ENCODE assay signal across 21 cellular contexts in genomic region chr17:6603746-6604325, GRCh38. TPM values are rescaled to one million over a fixed set of nuclear protein-coding genes. Genes with fewer than 3 reads are reported as not detected.
DNase-seq lines count a peak whose midpoint lies in the region; ATAC-seq and TF ChIP-seq lines count a peak whose summit lies in the region.
"Had no signal": no experiment of that assay in that cellular context is flagged by ENCODE, and none has a peak within 500 bp of the region (broad histone marks: within the 10 kb centered on the region; RNA-seq: fewer than 3 reads in every experiment).

No MANE protein-coding gene starts in this region.

- no peak for TF ChIP-seq CTCF in fibroblast of villous mesenchyme (IDR thresholded peaks at IDR 0.05; ENCODE audit: insufficient read depth, low read depth, low read length)
- no peak for TF ChIP-seq CTCF in GM13977 (IDR thresholded peaks at IDR 0.05; ENCODE audit: extremely low read depth, insufficient read depth, missing control alignments)
- no peak for TF ChIP-seq CTCF in smooth muscle cell (IDR thresholded peaks at IDR 0.05; ENCODE audit: borderline replicate concordance, insufficient read depth, poor library complexity, severe bottlenecking)

- in situ Hi-C loops in GM13977 (cut with MboI; ENCODE audit: low pct_unique_long_range_greater_than_20kb, low sequenced_read_pairs, unreplicated experiment) = no loop called here

- H3K4me2 ChIP-seq in smooth muscle cell = no peak overlapping the region
- H3K4me2 ChIP-seq: BLaER1 treated with 17β-estradiol and CSF1 and Interleukin-3, amounts not matched to agents 10 nM and 100 nM had no signal

- peaks cover 5% of the 10 kb centered on the region for H3K79me2 ChIP-seq in smooth muscle cell (ENCODE audit: low read depth)
- H3K79me2 ChIP-seq: parathyroid adenoma had no signal

- no peak overlapping the region for H3K9ac ChIP-seq in smooth muscle cell (ENCODE audit: low read depth)
- H3K9ac ChIP-seq: BLaER1 treated with 17β-estradiol and CSF1 and Interleukin-3, amounts not matched to agents 10 nM and 100 nM; parathyroid adenoma had no signal

- no peak overlapping the region for H3K27ac ChIP-seq in SJCRH30
- H3K27ac ChIP-seq in smooth muscle cell (ENCODE audit: low read depth) = no peak overlapping the region
- H3K27ac ChIP-seq: 22Rv1; BLaER1 treated with 17β-estradiol and CSF1 and Interleukin-3, amounts not matched to agents 10 nM and 100 nM; parathyroid adenoma had no signal

- no peaks in the 10 kb centered on the region for H3K9me3 ChIP-seq in SJCRH30 (replicated peaks)
- no peaks in the 10 kb centered on the region for H3K9me3 ChIP-seq in smooth muscle cell (replicated peaks; ENCODE audit: low read depth)
- H3K9me3 ChIP-seq: BLaER1 treated with 17β-estradiol and CSF1 and Interleukin-3, amounts not matched to agents 10 nM and 100 nM had no signal

- DNase-seq in DMS 273 (lab: John Stamatoyannopoulos, UW; ENCODE audit: unreplicated experiment) (peak; percentile 11), DMS 273 treated with DMSO at 0.1 percent for 48 hours (lab: John Stamatoyannopoulos, UW) (no peak), SJCRH30 (peak; percentile 19 to 45), fibroblast of villous mesenchyme (ENCODE audit: low read depth) (peak; percentile 24), sciatic nerve (ENCODE audit: low spot score) (peak; percentile 64), GM13977 (ENCODE audit: low spot score) (no peak), smooth muscle cell (lab: John Stamatoyannopoulos, UW; ENCODE audit: unreplicated experiment) (no peak), NCI-H748 (lab: John Stamatoyannopoulos, UW; ENCODE audit: unreplicated experiment) (no peak)
- DNase-seq: activated CD4-positive, CD25-positive, alpha-beta regulatory T cell treated with anti-CD3 and anti-CD28 coated beads, Interleukin-2, amount 50 U/mL, for 72 hours; activated effector memory CD4-positive, alpha-beta T cell treated with Interleukin-2 at 50 U/mL for 16 hours; caudate nucleus; DND-41; effector memory CD4-positive, alpha-beta T cell; foreskin fibroblast; H7; NCI-H146; SIG-M5 had no signal

- H3K4me3 ChIP-seq in SJCRH30 (no peak overlapping the region), fibroblast of villous mesenchyme (ENCODE audit: low read depth, low read length) (no peak overlapping the region), smooth muscle cell (no peak overlapping the region)
- H3K4me3 ChIP-seq: BLaER1 treated with 17β-estradiol and CSF1 and Interleukin-3, amounts not matched to agents 10 nM and 100 nM had no signal

- no peaks in the 10 kb centered on the region for H4K20me1 ChIP-seq in smooth muscle cell (ENCODE audit: low read depth)

- H3F3A ChIP-seq in smooth muscle cell (ENCODE audit: low read depth) = no peaks in the 10 kb centered on the region

- H3K27me3 ChIP-seq in SJCRH30 (no peaks in the 10 kb centered on the region), smooth muscle cell (ENCODE audit: low read depth) (no peaks in the 10 kb centered on the region)
- H3K27me3 ChIP-seq: BLaER1 treated with 17β-estradiol and CSF1 and Interleukin-3, amounts not matched to agents 10 nM and 100 nM had no signal

- no peaks in the 10 kb centered on the region for H3K4me1 ChIP-seq in SJCRH30
- H3K4me1 ChIP-seq in smooth muscle cell (ENCODE audit: low read depth) = no peaks in the 10 kb centered on the region
- H3K4me1 ChIP-seq: parathyroid adenoma had no signal

- no peak for ATAC-seq in sciatic nerve
- ATAC-seq: left lobe of liver had no signal

- WGBS in smooth muscle cell (ENCODE audit: low lambda C conversion rate) = 95% methylated on average over 3 of the region's 3 CpGs

- intact Hi-C loops in sciatic nerve (cut with DNase I) = no loop called here

- H2AFZ ChIP-seq in smooth muscle cell (ENCODE audit: low read depth) = no peak overlapping the region
- H2AFZ ChIP-seq: parathyroid adenoma had no signal

- peaks cover 8% of the 10 kb centered on the region for H3K36me3 ChIP-seq in SJCRH30
- peaks cover 25% of the 10 kb centered on the region for H3K36me3 ChIP-seq in smooth muscle cell (ENCODE audit: low read depth)

RNA-seq across cellular contexts. Expression of gene KIAA0753, which starts 36.7 kb away (rescaled TPM):
- 9.6 and 14.3 TPM in 2 replicates for total RNA-seq in SJCRH30 (2014; rRNA removed; shearing (Covaris generic))
- total RNA-seq in fibroblast of villous mesenchyme (16.1 and 23.3 TPM in 2 replicates), sciatic nerve (22.5 TPM), smooth muscle cell (15.0 and 22.0 TPM in 2 replicates)
- 4.9 and 6.3 TPM in 2 replicates for polyA plus RNA-seq in smooth muscle cell

RNA-seq across cellular contexts. Expression of gene TXNDC17, which starts 37.0 kb away (rescaled TPM):
- 62.0 and 66.1 TPM in 2 replicates for total RNA-seq in SJCRH30 (2014; rRNA removed; shearing (Covaris generic))
- total RNA-seq in fibroblast of villous mesenchyme (72.2 and 74.3 TPM in 2 replicates), sciatic nerve (27.3 TPM), smooth muscle cell (132 and 363 TPM in 2 replicates)
- 431 and 468 TPM in 2 replicates for polyA plus RNA-seq in smooth muscle cell

RNA-seq across cellular contexts. Expression of gene PITPNM3, which starts 47.5 kb away (rescaled TPM):
- 39.2 and 39.7 TPM in 2 replicates for total RNA-seq in SJCRH30 (2014; rRNA removed; shearing (Covaris generic))
- total RNA-seq in fibroblast of villous mesenchyme (under 0.01 and 0.64 TPM in 2 replicates), sciatic nerve (4.3 TPM), smooth muscle cell (2.6 and 3.9 TPM in 2 replicates)
- 2.4 and 3.7 TPM in 2 replicates for polyA plus RNA-seq in smooth muscle cell

RNA-seq across cellular contexts. Expression of gene MED31, which starts 47.6 kb away (rescaled TPM):
- total RNA-seq in SJCRH30 (2014; rRNA removed; shearing (Covaris generic)) = 20.1 and 22.1 TPM in 2 replicates
- total RNA-seq in fibroblast of villous mesenchyme (10.0 and 14.2 TPM in 2 replicates), sciatic nerve (13.8 TPM), smooth muscle cell (13.7 and 26.3 TPM in 2 replicates)
- polyA plus RNA-seq in smooth muscle cell = 57.5 and 59.1 TPM in 2 replicates

RNA-seq across cellular contexts. Expression of gene C17orf100, which starts 47.7 kb away (rescaled TPM):
- 1.4 and 1.9 TPM in 2 replicates for total RNA-seq in SJCRH30 (2014; rRNA removed; shearing (Covaris generic))
- 0.43 and 0.97 TPM in 2 replicates for total RNA-seq in fibroblast of villous mesenchyme
- 2.1 TPM for total RNA-seq in sciatic nerve
- total RNA-seq in smooth muscle cell = 3.3 and 5.5 TPM in 2 replicates
- polyA plus RNA-seq in smooth muscle cell = 5.8 and 6.5 TPM in 2 replicates

Comparison
In these comparisons a context has a peak if more than half of its experiments do, and no peak if none do; other contexts are left out.
1. DNase-seq: peak in DMS 273 (single experiment), SJCRH30 (2 of 2), fibroblast of villous mesenchyme (single experiment) and sciatic nerve (single experiment); none in DMS 273 treated with DMSO at 0.1 percent for 48 hours (single experiment), GM13977 (single experiment), smooth muscle cell (single experiment) and NCI-H748 (single experiment).